ENCODE assay signal across 8 cellular contexts in the genomic region with DNA sequence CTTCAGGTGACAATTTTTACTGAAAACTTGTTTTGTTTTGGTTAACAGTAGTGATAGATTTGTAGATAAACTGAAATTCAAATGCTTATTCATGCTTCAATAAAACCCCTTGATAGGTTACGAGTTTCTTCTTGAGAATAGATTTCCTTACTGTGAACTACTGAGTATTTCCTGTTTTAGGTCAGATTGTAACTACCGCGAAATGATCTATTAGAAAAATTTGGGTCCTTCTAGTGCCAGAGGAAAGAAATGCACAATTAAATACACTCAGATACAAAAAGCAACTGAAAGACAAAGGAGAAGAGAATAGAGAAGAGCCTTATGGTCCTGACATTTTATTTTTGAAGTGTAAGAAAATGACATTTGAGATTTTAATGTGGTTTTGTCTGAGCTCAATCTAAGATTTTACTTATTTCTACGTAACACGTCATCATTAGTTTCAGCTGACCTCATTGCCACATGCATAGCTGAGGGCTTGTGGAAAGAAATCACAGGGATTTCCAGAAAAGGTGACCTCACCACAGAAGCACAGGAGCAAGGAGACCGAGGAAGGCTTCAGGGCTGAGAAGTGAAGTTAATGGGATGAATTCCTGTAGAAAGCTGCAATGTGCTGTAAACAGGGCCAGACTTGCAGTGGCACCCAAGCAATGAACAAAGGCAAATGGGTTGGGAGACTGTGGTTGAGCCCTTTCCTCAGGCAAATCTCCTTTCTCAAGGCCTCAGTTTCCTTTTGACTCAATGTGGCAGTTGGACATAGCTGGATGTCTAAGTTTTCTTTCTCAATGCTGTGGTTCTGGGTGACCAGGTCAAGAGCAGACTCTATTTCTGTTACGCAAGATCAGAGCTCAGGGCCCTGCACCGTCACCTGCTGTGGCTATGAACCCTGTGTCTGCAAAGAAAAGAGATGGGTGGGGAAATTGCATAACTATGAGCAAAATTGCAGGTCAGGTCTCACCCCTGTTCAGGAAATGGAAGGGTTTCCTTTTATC.
DNase-seq lines count a peak whose midpoint lies in the region; ATAC-seq and TF ChIP-seq lines count a peak whose summit lies in the region.

No MANE protein-coding gene starts in this region.

- peak overlapping the region; percentile 48 for H3K27ac Mint-ChIP-seq in activated CD8-positive, alpha-beta memory T cell treated with anti-CD3 and anti-CD28 coated beads, Interleukin-2, amount 10 ng/mL, durations not matched to agents 7 days and 5 days

- H3K4me3 ChIP-seq in fibroblast of mammary gland (ENCODE audit: control insufficient read depth, low read depth, low read length) (no peak overlapping the region), stomach smooth muscle (ENCODE audit: low read length in 2 of 2) (no peak overlapping the region)

- TF ChIP-seq CTCF in fibroblast of mammary gland (conservative IDR thresholded peaks at IDR 0.05; ENCODE audit: control insufficient read depth, insufficient read depth, low read depth, low read length), result no peak

- no peaks in the 10 kb centered on the region for H3K27me3 Mint-ChIP-seq in activated CD8-positive, alpha-beta memory T cell treated with anti-CD3 and anti-CD28 coated beads, Interleukin-2, amount 10 ng/mL, durations not matched to agents 7 days and 5 days

- H3K36me3 ChIP-seq in stomach smooth muscle (ENCODE audit: control insufficient read depth in 2 of 2, insufficient read depth in 2 of 2, low read length in 2 of 2), result no peaks in the 10 kb centered on the region

- no peaks in the 10 kb centered on the region for H3K9me3 ChIP-seq in stomach smooth muscle (ENCODE audit: control insufficient read depth in 2 of 2, low read length in 2 of 2)

- DNase-seq in activated CD8-positive, alpha-beta memory T cell treated with anti-CD3 and anti-CD28 coated beads, Interleukin-2, amount 10 ng/mL, durations not matched to agents 7 days and 5 days, result no peak
- no peak for DNase-seq in activated CD8-positive, alpha-beta memory T cell treated with anti-CD3 and anti-CD28 coated beads for 24 hours
- DNase-seq in SIG-M5 (lab: John Stamatoyannopoulos, UW) (peak; percentile 51), fibroblast of mammary gland (ENCODE audit: low read depth) (peak; percentile 49), NCI-H226 (no peak), NCI-H2171 treated with DMSO at 0.1 percent for 48 hours (lab: John Stamatoyannopoulos, UW) (no peak)

- H3K4me3 Mint-ChIP-seq in activated CD8-positive, alpha-beta memory T cell treated with anti-CD3 and anti-CD28 coated beads, Interleukin-2, amount 10 ng/mL, durations not matched to agents 7 days and 5 days, result no peak overlapping the region

- H3K27ac ChIP-seq in stomach smooth muscle (ENCODE audit: low read length), result peak overlapping the region; percentile 7

- H3K4me1 Mint-ChIP-seq in activated CD8-positive, alpha-beta memory T cell treated with anti-CD3 and anti-CD28 coated beads, Interleukin-2, amount 10 ng/mL, durations not matched to agents 7 days and 5 days, result peaks cover 16% of the 10 kb centered on the region

- H3K4me1 ChIP-seq in stomach smooth muscle (ENCODE audit: control insufficient read depth, insufficient read depth, low read length), result peaks cover 26% of the 10 kb centered on the region

- no peak overlapping the region for H3K9ac ChIP-seq in stomach smooth muscle (ENCODE audit: low read length in 2 of 2)

- no peaks in the 10 kb centered on the region for H3K36me3 Mint-ChIP-seq in activated CD8-positive, alpha-beta memory T cell treated with anti-CD3 and anti-CD28 coated beads, Interleukin-2, amount 10 ng/mL, durations not matched to agents 7 days and 5 days

- no peaks in the 10 kb centered on the region for H3K9me3 Mint-ChIP-seq in activated CD8-positive, alpha-beta memory T cell treated with anti-CD3 and anti-CD28 coated beads, Interleukin-2, amount 10 ng/mL, durations not matched to agents 7 days and 5 days (ENCODE audit: low read depth)

- CTCF ChIA-PET in activated CD8-positive, alpha-beta memory T cell treated with anti-CD3 and anti-CD28 coated beads, Interleukin-2, amount 10 ng/mL, durations not matched to agents 7 days and 5 days (lab: Charles Lee), result interaction anchor here (0.7 to 1.6 kb wide), 4 partner anchors 33 to 399 kb away, joined by 3 to 5 read pairs (median 3); no protein-coding TSS in a partner anchor

- ATAC-seq in activated CD8-positive, alpha-beta memory T cell treated with anti-CD3 and anti-CD28 coated beads, Interleukin-2, amount 10 ng/mL, durations not matched to agents 7 days and 5 days, result peak; percentile 39
- peak; percentile 80 for ATAC-seq in HG03045 (IDR thresholded peaks at IDR 0.05; ENCODE audit: unreplicated experiment)

- no peaks in the 10 kb centered on the region for H3K27me3 ChIP-seq in stomach smooth muscle (ENCODE audit: control insufficient read depth in 1 of 2, insufficient read depth in 2 of 2, low read length in 2 of 2)

Comparison
In these comparisons a context has a peak if more than half of its experiments do, and no peak if none do; other contexts are left out.
1. DNase-seq: peak in SIG-M5 (single experiment) and fibroblast of mammary gland (single experiment); none in activated CD8-positive, alpha-beta memory T cell treated with anti-CD3 and anti-CD28 coated beads, Interleukin-2, amount 10 ng/mL, durations not matched to agents 7 days and 5 days (single experiment), activated CD8-positive, alpha-beta memory T cell treated with anti-CD3 and anti-CD28 coated beads for 24 hours (single experiment), NCI-H226 (single experiment) and NCI-H2171 treated with DMSO at 0.1 percent for 48 hours (single experiment).